17 cellular contexts compared by ENCODE assay signal in genomic region chr1:170240409-170240808, GRCh38.
A peak's percentile ranks its signal among the peaks of the same experiment; 100 is the strongest.
DNase-seq lines count a peak whose midpoint lies in the region; ATAC-seq, FAIRE-seq and TF ChIP-seq lines count a peak whose summit lies in the region.
"Had no signal": no experiment of that assay in that cellular context is flagged by ENCODE, and none has a peak within 500 bp of the region (broad histone marks: within the 10 kb centered on the region; RNA-seq: fewer than 3 reads in every experiment).

No MANE protein-coding gene starts in this region.

- 46% methylated on average over 2 of the region's 2 CpGs for WGBS in smooth muscle cell (ENCODE audit: low lambda C conversion rate)

- peak overlapping the region; percentile 7 for H3K4me2 ChIP-seq in smooth muscle cell

- TF ChIP-seq POLR2A in H54 (IDR thresholded peaks at IDR 0.05; ENCODE audit: low read depth, low read length), result no peak

- no peaks in the 10 kb centered on the region for H3K36me3 ChIP-seq in smooth muscle cell (ENCODE audit: low read depth)
- H3K36me3 ChIP-seq: left lung had no signal

- no peak overlapping the region for H2AFZ ChIP-seq in smooth muscle cell (ENCODE audit: low read depth)

- DNase-seq in GM19239 (ENCODE audit: insufficient read length, low spot score) (no peak), smooth muscle cell (lab: John Stamatoyannopoulos, UW; ENCODE audit: unreplicated experiment) (no peak), DMS79 (lab: John Stamatoyannopoulos, UW) (no peak), islet precursor cell (no peak), H54 (ENCODE audit: insufficient read length, low spot score) (no peak), NCI-H748 treated with DMSO at 0.1 percent for 48 hours (lab: John Stamatoyannopoulos, UW) (no peak)
- DNase-seq: activated CD4-positive, alpha-beta T cell treated with anti-CD3 and anti-CD28 coated beads for 4 hours; body of pancreas; CD8-positive, alpha-beta T cell; endodermal cell; HCEC 1CT; left lung; NCI-H187; testis had no signal

- no peaks in the 10 kb centered on the region for H3F3A ChIP-seq in smooth muscle cell (ENCODE audit: low read depth)

- H3K9ac ChIP-seq in smooth muscle cell (ENCODE audit: low read depth), result no peak overlapping the region

- H3K4me3 ChIP-seq in smooth muscle cell, result no peak overlapping the region
- H3K4me3 ChIP-seq: body of pancreas, K562, left lung, testis had no signal

- H3K79me2 ChIP-seq in smooth muscle cell (ENCODE audit: low read depth), result no peaks in the 10 kb centered on the region

- peak; percentile 81 for FAIRE-seq in GM19239 (lab: Jason Lieb, UNC)
- no peak for FAIRE-seq in H54 (lab: Jason Lieb, UNC)
- FAIRE-seq: K562 had no signal

- H4K20me1 ChIP-seq in smooth muscle cell (ENCODE audit: low read depth), result no peaks in the 10 kb centered on the region

- H3K27me3 ChIP-seq in smooth muscle cell (ENCODE audit: low read depth), result no peaks in the 10 kb centered on the region
- H3K27me3 ChIP-seq: body of pancreas, left lung, testis had no signal

- H3K4me1 ChIP-seq in smooth muscle cell (ENCODE audit: low read depth), result peaks cover 7% of the 10 kb centered on the region
- H3K4me1 ChIP-seq: body of pancreas, left lung had no signal

- ATAC-seq in GM21825 (IDR thresholded peaks at IDR 0.05; ENCODE audit: unreplicated experiment) (peak; percentile 91), HG03135 (IDR thresholded peaks at IDR 0.05; ENCODE audit: unreplicated experiment) (peak; percentile 69)
- ATAC-seq: body of pancreas; CD8-positive, alpha-beta T cell; K562; left lung had no signal

- no peak for TF ChIP-seq CTCF in smooth muscle cell (IDR thresholded peaks at IDR 0.05; ENCODE audit: borderline replicate concordance, insufficient read depth, poor library complexity, severe bottlenecking)

- H3K9me3 ChIP-seq in smooth muscle cell (replicated peaks; ENCODE audit: low read depth), result no peaks in the 10 kb centered on the region
- H3K9me3 ChIP-seq: body of pancreas, left lung, testis had no signal

- peak overlapping the region; percentile 34 for H3K27ac ChIP-seq in smooth muscle cell (ENCODE audit: low read depth)
- H3K27ac ChIP-seq: body of pancreas, left lung had no signal
